Comparison of ENCODE assay signal across 7 cellular contexts in genomic region chr7:94395141-94396041, GRCh38. TPM values are rescaled to one million over a fixed set of nuclear protein-coding genes. Genes with fewer than 3 reads are reported as not detected.
A peak's percentile ranks its signal among the peaks of the same experiment; 100 is the strongest.
DNase-seq lines count a peak whose midpoint lies in the region; ATAC-seq lines count a peak whose summit lies in the region.

No MANE protein-coding gene starts in this region.

- peak; percentile 59 for ATAC-seq in GM19468 (IDR thresholded peaks at IDR 0.05; ENCODE audit: extremely low read depth, unreplicated experiment)
- ATAC-seq in HG03521 (IDR thresholded peaks at IDR 0.05; ENCODE audit: unreplicated experiment) = peak; percentile 92
- peak; percentile 84 for ATAC-seq in left ventricle myocardium superior

- intact Hi-C loops in left ventricle myocardium superior (cut with micrococcal nuclease) = no loop called here

- DNase-seq in ELF-1 (ENCODE audit: low read depth, low spot score) (peak; percentile 75), NCI-H748 (lab: John Stamatoyannopoulos, UW; ENCODE audit: unreplicated experiment) (peak; percentile 60), amniotic epithelial cell (ENCODE audit: low read depth) (peak; percentile 90), left ventricle myocardium superior (no peak), putamen (ENCODE audit: low spot score) (peak; percentile 33)

RNA-seq across cellular contexts. Expression of gene COL1A2, which starts 0.7 kb away (rescaled TPM):
- total RNA-seq in left ventricle myocardium superior = 78.1 TPM
